ENCODE assay signal across 1 cellular context in the genomic region with DNA sequence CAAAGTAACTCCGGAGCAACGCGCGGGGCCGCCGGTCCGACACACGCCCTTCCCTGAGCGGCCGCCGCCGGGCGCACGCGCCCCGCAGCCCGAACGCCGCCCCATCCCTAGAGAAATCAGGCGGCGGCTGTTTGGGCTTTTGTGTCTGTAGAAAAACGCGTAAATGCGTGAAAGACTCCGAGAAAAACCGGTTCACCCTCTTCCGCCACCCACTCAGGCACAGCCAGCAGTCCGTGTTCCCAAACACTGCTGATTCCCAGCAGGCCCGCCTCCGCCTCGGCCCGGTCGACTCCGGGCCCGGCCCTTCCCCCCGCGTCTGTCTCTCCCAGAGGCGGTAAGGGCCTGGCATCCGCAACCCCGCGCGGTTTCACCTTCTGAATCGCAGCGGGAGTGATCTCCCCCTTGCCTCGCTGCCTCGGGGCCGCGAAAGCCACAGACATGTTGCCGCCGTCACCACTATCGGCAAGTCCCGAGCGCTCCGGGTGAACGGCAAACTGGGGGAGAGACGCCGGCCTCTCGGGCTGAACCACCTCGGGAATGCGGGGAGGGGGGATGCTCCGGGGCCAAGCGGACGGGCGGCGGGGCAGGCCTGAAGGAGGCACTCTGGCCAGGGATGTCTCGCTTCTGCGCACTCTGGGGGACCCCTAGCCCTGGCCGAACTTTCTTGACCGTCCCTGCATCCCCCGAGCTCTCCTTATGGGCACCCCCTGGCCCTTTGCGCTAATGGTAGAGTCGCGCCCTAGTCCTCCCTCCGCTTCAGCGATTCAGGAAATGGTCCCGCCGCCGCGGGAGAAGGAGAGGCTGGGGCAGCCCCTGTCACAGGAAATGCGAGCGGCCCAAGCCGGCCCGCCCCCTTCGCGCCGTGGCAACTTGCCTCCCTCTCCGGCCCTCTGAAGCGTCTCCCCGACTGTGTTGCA.
TF ChIP-seq lines count a peak whose summit lies in the region.

A gene with protein sequence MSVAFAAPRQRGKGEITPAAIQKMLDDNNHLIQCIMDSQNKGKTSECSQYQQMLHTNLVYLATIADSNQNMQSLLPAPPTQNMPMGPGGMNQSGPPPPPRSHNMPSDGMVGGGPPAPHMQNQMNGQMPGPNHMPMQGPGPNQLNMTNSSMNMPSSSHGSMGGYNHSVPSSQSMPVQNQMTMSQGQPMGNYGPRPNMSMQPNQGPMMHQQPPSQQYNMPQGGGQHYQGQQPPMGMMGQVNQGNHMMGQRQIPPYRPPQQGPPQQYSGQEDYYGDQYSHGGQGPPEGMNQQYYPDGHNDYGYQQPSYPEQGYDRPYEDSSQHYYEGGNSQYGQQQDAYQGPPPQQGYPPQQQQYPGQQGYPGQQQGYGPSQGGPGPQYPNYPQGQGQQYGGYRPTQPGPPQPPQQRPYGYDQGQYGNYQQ (minus strand): TSS at position 484 of the 917 bp plus-strand sequence. CDS start 44 bp downstream, at position 440.

TF ChIP-seq in K562, 482 proteins besides CTCF, POLR2A, EP300 and RAD21 (continued from another document and continues in another):
- TF ChIP-seq, protein P1, sequence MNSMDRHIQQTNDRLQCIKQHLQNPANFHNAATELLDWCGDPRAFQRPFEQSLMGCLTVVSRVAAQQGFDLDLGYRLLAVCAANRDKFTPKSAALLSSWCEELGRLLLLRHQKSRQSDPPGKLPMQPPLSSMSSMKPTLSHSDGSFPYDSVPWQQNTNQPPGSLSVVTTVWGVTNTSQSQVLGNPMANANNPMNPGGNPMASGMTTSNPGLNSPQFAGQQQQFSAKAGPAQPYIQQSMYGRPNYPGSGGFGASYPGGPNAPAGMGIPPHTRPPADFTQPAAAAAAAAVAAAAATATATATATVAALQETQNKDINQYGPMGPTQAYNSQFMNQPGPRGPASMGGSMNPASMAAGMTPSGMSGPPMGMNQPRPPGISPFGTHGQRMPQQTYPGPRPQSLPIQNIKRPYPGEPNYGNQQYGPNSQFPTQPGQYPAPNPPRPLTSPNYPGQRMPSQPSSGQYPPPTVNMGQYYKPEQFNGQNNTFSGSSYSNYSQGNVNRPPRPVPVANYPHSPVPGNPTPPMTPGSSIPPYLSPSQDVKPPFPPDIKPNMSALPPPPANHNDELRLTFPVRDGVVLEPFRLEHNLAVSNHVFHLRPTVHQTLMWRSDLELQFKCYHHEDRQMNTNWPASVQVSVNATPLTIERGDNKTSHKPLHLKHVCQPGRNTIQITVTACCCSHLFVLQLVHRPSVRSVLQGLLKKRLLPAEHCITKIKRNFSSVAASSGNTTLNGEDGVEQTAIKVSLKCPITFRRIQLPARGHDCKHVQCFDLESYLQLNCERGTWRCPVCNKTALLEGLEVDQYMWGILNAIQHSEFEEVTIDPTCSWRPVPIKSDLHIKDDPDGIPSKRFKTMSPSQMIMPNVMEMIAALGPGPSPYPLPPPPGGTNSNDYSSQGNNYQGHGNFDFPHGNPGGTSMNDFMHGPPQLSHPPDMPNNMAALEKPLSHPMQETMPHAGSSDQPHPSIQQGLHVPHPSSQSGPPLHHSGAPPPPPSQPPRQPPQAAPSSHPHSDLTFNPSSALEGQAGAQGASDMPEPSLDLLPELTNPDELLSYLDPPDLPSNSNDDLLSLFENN (IDR thresholded peaks at IDR 0.05; ENCODE audit: low read depth in 2 of 2, low read length in 2 of 2) = no peak; a peak in 1 of 4 replicates
- peak; percentile 67 for TF ChIP-seq SMAD1 (IDR thresholded peaks at IDR 0.05; ENCODE audit: low read depth, low read length, partially characterized antibody)
- TF ChIP-seq, protein P2, sequence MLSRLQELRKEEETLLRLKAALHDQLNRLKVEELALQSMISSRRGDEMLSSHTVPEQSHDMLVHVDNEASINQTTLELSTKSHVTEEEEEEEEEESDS (CRISPR knock-in tag; IDR thresholded peaks at IDR 0.05) = no peak
- TF ChIP-seq, protein P3, sequence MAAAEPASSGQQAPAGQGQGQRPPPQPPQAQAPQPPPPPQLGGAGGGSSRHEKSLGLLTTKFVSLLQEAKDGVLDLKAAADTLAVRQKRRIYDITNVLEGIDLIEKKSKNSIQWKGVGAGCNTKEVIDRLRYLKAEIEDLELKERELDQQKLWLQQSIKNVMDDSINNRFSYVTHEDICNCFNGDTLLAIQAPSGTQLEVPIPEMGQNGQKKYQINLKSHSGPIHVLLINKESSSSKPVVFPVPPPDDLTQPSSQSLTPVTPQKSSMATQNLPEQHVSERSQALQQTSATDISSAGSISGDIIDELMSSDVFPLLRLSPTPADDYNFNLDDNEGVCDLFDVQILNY (CRISPR knock-in tag; IDR thresholded peaks at IDR 0.05) = no peak; the same call in 1 of the 2 replicates
- no peak for TF ChIP-seq ZBTB8A (IDR thresholded peaks at IDR 0.05; ENCODE audit: partially characterized antibody)
- no peak for TF ChIP-seq MEF2A (IDR thresholded peaks at IDR 0.05; ENCODE audit: control insufficient read depth, low read depth, low read length)
- TF ChIP-seq HDAC1 (IDR thresholded peaks at IDR 0.05) = peak in 1 of 2 experiments; percentile 47; a peak in 2 of 4 replicates
- TF ChIP-seq FOSL1 (tag; conservative IDR thresholded peaks at IDR 0.05) = no peak; the same call in 1 of the 2 replicates
- peak; percentile 93 for TF ChIP-seq GTF2E2 (tag; IDR thresholded peaks at IDR 0.05)
- TF ChIP-seq FOXK2 (conservative IDR thresholded peaks at IDR 0.05 in 1 of 2, IDR thresholded peaks at IDR 0.05 in 1 of 2; ENCODE audit: low read depth in 2 of 2) = peak in 1 of 2 experiments; percentile 100; a peak in 3 of 4 replicates
- TF ChIP-seq, protein P4, sequence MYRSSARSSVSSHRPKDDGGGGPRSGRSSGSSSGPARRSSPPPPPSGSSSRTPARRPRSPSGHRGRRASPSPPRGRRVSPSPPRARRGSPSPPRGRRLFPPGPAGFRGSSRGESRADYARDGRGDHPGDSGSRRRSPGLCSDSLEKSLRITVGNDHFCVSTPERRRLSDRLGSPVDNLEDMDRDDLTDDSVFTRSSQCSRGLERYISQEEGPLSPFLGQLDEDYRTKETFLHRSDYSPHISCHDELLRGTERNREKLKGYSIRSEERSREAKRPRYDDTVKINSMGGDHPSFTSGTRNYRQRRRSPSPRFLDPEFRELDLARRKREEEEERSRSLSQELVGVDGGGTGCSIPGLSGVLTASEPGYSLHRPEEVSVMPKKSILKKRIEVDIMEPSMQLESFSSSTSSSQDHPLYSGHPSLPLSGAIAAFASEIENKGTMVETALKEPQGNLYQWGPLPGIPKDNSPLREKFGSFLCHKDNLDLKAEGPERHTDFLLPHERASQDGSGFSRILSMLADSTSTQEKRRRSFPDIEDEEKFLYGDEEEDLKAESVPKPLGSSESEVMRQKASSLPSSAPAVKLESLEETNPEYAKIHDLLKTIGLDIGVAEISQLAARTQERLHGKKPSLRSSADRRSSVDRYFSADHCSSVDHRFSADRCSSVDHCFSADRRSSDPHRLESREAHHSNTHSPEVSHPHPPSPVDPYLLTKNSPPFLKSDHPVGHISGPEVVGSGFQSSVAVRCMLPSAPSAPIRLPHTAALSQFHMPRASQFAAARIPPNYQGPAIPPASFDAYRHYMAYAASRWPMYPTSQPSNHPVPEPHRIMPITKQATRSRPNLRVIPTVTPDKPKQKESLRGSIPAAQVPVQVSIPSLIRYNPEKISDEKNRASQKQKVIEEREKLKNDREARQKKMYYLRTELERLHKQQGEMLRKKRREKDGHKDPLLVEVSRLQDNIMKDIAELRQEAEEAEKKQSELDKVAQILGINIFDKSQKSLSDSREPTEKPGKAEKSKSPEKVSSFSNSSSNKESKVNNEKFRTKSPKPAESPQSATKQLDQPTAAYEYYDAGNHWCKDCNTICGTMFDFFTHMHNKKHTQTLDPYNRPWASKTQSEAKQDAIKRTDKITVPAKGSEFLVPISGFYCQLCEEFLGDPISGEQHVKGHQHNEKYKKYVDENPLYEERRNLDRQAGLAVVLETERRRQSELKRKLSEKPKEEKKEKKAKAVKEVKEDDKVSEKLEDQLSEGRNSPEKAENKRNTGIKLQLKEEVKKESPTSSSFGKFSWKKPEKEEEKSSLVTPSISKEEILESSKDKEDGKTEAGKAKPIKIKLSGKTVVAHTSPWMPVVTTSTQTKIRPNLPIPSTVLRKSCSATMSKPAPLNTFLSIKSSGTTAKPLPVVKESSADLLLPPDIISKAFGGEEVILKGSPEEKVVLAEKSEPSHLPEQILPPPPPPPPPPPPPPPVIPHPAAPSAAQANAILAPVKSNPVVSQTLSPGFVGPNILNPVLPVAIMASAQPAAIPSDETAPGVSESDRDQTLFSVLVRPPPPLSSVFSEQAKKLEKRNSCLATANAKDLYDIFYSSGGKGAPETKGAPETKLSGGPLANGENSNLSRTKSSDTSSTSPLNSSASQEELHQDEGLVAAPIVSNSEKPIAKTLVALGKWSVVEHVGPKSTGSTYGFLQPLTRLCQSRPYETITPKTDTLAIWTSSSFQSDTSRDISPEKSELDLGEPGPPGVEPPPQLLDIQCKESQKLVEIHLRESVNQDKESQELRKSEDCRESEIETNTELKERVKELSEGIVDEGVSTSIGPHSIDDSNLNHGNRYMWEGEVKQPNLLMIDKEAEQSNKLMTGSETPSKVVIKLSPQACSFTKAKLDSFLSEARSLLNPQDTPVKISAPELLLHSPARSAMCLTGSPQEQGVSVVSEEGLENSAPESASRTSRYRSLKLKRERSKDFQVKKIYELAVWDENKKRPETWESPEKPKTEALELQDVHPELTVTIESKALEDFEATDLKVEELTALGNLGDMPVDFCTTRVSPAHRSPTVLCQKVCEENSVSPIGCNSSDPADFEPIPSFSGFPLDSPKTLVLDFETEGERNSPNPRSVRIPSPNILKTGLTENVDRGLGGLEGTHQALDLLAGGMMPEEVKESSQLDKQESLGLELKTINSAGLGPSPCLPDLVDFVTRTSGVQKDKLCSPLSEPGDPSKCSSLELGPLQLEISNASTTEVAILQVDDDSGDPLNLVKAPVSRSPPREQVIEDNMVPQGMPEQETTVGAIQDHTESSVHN (IDR thresholded peaks at IDR 0.05; ENCODE audit: borderline replicate concordance in 1 of 2, low read depth in 1 of 2) = no peak
- peak; percentile 16; the same call in 1 of the 2 replicates for TF ChIP-seq ZKSCAN1 (IDR thresholded peaks at IDR 0.05; ENCODE audit: low read depth, low read length)
- peak; percentile 77 for TF ChIP-seq L3MBTL2 (IDR thresholded peaks at IDR 0.05)
- no peak for TF ChIP-seq CEBPB (tag; IDR thresholded peaks at IDR 0.05)
- TF ChIP-seq NFXL1 (CRISPR knock-in tag; IDR thresholded peaks at IDR 0.05) = no peak
- TF ChIP-seq, protein P5, sequence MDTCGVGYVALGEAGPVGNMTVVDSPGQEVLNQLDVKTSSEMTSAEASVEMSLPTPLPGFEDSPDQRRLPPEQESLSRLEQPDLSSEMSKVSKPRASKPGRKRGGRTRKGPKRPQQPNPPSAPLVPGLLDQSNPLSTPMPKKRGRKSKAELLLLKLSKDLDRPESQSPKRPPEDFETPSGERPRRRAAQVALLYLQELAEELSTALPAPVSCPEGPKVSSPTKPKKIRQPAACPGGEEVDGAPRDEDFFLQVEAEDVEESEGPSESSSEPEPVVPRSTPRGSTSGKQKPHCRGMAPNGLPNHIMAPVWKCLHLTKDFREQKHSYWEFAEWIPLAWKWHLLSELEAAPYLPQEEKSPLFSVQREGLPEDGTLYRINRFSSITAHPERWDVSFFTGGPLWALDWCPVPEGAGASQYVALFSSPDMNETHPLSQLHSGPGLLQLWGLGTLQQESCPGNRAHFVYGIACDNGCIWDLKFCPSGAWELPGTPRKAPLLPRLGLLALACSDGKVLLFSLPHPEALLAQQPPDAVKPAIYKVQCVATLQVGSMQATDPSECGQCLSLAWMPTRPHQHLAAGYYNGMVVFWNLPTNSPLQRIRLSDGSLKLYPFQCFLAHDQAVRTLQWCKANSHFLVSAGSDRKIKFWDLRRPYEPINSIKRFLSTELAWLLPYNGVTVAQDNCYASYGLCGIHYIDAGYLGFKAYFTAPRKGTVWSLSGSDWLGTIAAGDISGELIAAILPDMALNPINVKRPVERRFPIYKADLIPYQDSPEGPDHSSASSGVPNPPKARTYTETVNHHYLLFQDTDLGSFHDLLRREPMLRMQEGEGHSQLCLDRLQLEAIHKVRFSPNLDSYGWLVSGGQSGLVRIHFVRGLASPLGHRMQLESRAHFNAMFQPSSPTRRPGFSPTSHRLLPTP (IDR thresholded peaks at IDR 0.05; ENCODE audit: borderline replicate concordance, extremely low read depth, insufficient read length) = no peak
- no peak for TF ChIP-seq MAFG (tag; conservative IDR thresholded peaks at IDR 0.05)
- no peak for TF ChIP-seq ZFP30 (CRISPR knock-in tag; IDR thresholded peaks at IDR 0.05; ENCODE audit: borderline replicate concordance)
- TF ChIP-seq, protein P6, sequence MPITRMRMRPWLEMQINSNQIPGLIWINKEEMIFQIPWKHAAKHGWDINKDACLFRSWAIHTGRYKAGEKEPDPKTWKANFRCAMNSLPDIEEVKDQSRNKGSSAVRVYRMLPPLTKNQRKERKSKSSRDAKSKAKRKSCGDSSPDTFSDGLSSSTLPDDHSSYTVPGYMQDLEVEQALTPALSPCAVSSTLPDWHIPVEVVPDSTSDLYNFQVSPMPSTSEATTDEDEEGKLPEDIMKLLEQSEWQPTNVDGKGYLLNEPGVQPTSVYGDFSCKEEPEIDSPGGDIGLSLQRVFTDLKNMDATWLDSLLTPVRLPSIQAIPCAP (CRISPR knock-in tag; IDR thresholded peaks at IDR 0.05; ENCODE audit: borderline replicate concordance) = no peak
- TF ChIP-seq, protein P7, sequence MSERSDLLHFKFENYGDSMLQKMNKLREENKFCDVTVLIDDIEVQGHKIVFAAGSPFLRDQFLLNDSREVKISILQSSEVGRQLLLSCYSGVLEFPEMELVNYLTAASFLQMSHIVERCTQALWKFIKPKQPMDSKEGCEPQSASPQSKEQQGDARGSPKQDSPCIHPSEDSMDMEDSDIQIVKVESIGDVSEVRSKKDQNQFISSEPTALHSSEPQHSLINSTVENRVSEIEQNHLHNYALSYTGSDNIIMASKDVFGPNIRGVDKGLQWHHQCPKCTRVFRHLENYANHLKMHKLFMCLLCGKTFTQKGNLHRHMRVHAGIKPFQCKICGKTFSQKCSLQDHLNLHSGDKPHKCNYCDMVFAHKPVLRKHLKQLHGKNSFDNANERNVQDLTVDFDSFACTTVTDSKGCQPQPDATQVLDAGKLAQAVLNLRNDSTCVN (CRISPR knock-in tag; IDR thresholded peaks at IDR 0.05) = no peak
- TF ChIP-seq, protein P8, sequence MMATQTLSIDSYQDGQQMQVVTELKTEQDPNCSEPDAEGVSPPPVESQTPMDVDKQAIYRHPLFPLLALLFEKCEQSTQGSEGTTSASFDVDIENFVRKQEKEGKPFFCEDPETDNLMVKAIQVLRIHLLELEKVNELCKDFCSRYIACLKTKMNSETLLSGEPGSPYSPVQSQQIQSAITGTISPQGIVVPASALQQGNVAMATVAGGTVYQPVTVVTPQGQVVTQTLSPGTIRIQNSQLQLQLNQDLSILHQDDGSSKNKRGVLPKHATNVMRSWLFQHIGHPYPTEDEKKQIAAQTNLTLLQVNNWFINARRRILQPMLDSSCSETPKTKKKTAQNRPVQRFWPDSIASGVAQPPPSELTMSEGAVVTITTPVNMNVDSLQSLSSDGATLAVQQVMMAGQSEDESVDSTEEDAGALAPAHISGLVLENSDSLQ (IDR thresholded peaks at IDR 0.05) = peak; percentile 76
- no peak for TF ChIP-seq ADNP (tag; IDR thresholded peaks at IDR 0.05)
- TF ChIP-seq TARDBP (IDR thresholded peaks at IDR 0.05) = no peak; the same call in 1 of the 2 replicates
- TF ChIP-seq, protein P9, sequence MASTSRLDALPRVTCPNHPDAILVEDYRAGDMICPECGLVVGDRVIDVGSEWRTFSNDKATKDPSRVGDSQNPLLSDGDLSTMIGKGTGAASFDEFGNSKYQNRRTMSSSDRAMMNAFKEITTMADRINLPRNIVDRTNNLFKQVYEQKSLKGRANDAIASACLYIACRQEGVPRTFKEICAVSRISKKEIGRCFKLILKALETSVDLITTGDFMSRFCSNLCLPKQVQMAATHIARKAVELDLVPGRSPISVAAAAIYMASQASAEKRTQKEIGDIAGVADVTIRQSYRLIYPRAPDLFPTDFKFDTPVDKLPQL (IDR thresholded peaks at IDR 0.05; ENCODE audit: extremely low read depth, insufficient read length) = no peak
- TF ChIP-seq PTRF (tag; IDR thresholded peaks at IDR 0.05) = no peak
- peak; percentile 66 for TF ChIP-seq ARID1B (IDR thresholded peaks at IDR 0.05)
- no peak for TF ChIP-seq JUNB (CRISPR knock-in tag; conservative IDR thresholded peaks at IDR 0.05)
- TF ChIP-seq, protein P10, sequence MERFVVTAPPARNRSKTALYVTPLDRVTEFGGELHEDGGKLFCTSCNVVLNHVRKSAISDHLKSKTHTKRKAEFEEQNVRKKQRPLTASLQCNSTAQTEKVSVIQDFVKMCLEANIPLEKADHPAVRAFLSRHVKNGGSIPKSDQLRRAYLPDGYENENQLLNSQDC (CRISPR knock-in tag; IDR thresholded peaks at IDR 0.05) = no peak
- TF ChIP-seq MTA1 (IDR thresholded peaks at IDR 0.05; ENCODE audit: borderline replicate concordance) = no peak
